In genomic region chrX:109660756-109661155, GRCh38 we compare ENCODE assay signal across 24 cellular contexts. TPM values are rescaled to one million over a fixed set of nuclear protein-coding genes. Genes with fewer than 3 reads are reported as not detected.
"Had no signal": no experiment of that assay in that cellular context is flagged by ENCODE, and none has a peak within 500 bp of the region (broad histone marks: within the 10 kb centered on the region; RNA-seq: fewer than 3 reads in every experiment).

No MANE protein-coding gene starts in this region.

- H3K27me3 ChIP-seq: brain microvascular endothelial cell, esophagus muscularis mucosa, pancreas, upper lobe of right lung had no signal

- H3K9me3 Mint-ChIP-seq: dendritic cell treated with granulocyte-macrophage colony-stimulating factor and Interleukin-4, amounts not matched to agents 40 ng/mL and 50 ng/mL, for 4 days had no signal

- H3K27me3 Mint-ChIP-seq: activated CD4-positive, alpha-beta memory T cell treated with anti-CD3 and anti-CD28 coated beads for 36 hours; activated naive CD8-positive, alpha-beta T cell treated with anti-CD3 and anti-CD28 coated beads for 36 hours; dendritic cell treated with granulocyte-macrophage colony-stimulating factor and Interleukin-4, amounts not matched to agents 40 ng/mL and 50 ng/mL, for 4 days; naive thymus-derived CD4-positive, alpha-beta T cell; stimulated activated naive B cell treated with anti-CD40 and anti-IgM and Interleukin-4, amounts not matched to agents 10 μg/mL and 1 μg/mL and 100 μg/mL, for 72 hours had no signal

- H3K36me3 ChIP-seq: pancreas had no signal

- H3K4me1 Mint-ChIP-seq: activated naive CD8-positive, alpha-beta T cell treated with anti-CD3 and anti-CD28 coated beads for 36 hours; stimulated activated naive B cell treated with anti-CD40 and anti-IgM and Interleukin-4, amounts not matched to agents 10 μg/mL and 1 μg/mL and 100 μg/mL, for 72 hours had no signal

- DNase-seq: activated CD4-positive, alpha-beta memory T cell treated with anti-CD3 and anti-CD28 coated beads for 36 hours; activated CD4-positive, alpha-beta T cell treated with anti-CD3 and anti-CD28 coated beads for 4 hours; activated effector memory CD4-positive, alpha-beta T cell treated with Interleukin-2 at 50 U/mL for 16 hours; activated naive CD8-positive, alpha-beta T cell treated with anti-CD3 and anti-CD28 coated beads for 36 hours; activated T-cell treated with anti-CD3 and anti-CD28 coated beads, Interleukin-2, amount 50 U/mL, for 1 hour; amygdala; brain microvascular endothelial cell; effector CD8-positive, alpha-beta T cell; foreskin fibroblast; left cardiac atrium; mesenchymal stem cell; naive thymus-derived CD4-positive, alpha-beta T cell; pancreas; spleen; stimulated activated CD4-positive, alpha-beta T cell treated with anti-CD3 and anti-CD28 coated beads, Interleukin-4, amount 100 ng/mL, for 4 hours; stimulated activated naive B cell treated with anti-CD40 and anti-IgM and Interleukin-4, amounts not matched to agents 10 μg/mL and 1 μg/mL and 100 μg/mL, for 72 hours; upper lobe of right lung had no signal

- H3K4me1 ChIP-seq: esophagus muscularis mucosa, pancreas, spleen, upper lobe of right lung had no signal

- H3K27ac ChIP-seq: brain microvascular endothelial cell, esophagus muscularis mucosa, pancreas, SK-N-MC, spleen, upper lobe of right lung had no signal

- H3K4me3 Mint-ChIP-seq: activated CD4-positive, alpha-beta memory T cell treated with anti-CD3 and anti-CD28 coated beads for 36 hours; activated naive CD8-positive, alpha-beta T cell treated with anti-CD3 and anti-CD28 coated beads for 36 hours; dendritic cell treated with granulocyte-macrophage colony-stimulating factor and Interleukin-4, amounts not matched to agents 40 ng/mL and 50 ng/mL, for 4 days; naive thymus-derived CD4-positive, alpha-beta T cell; stimulated activated naive B cell treated with anti-CD40 and anti-IgM and Interleukin-4, amounts not matched to agents 10 μg/mL and 1 μg/mL and 100 μg/mL, for 72 hours; T-helper 2 cell treated with Interferon-gamma antibody and Interleukin-4, amounts not matched to agents 5 μg/mL and 100 μg/mL, for 36 hours; WTC11 had no signal

- ATAC-seq: left cardiac atrium; naive thymus-derived CD4-positive, alpha-beta T cell; pancreas; sciatic nerve; stimulated activated naive B cell treated with anti-CD40 and anti-IgM and Interleukin-4, amounts not matched to agents 10 μg/mL and 1 μg/mL and 100 μg/mL, for 72 hours; upper lobe of right lung; WTC11 had no signal

- H3K4me3 ChIP-seq: esophagus muscularis mucosa, pancreas, SK-N-MC, spleen, upper lobe of right lung had no signal

- H3K27ac Mint-ChIP-seq: activated CD4-positive, alpha-beta memory T cell treated with anti-CD3 and anti-CD28 coated beads for 36 hours; activated naive CD8-positive, alpha-beta T cell treated with anti-CD3 and anti-CD28 coated beads for 36 hours; dendritic cell treated with granulocyte-macrophage colony-stimulating factor and Interleukin-4, amounts not matched to agents 40 ng/mL and 50 ng/mL, for 4 days; naive thymus-derived CD4-positive, alpha-beta T cell; stimulated activated naive B cell treated with anti-CD40 and anti-IgM and Interleukin-4, amounts not matched to agents 10 μg/mL and 1 μg/mL and 100 μg/mL, for 72 hours; T-helper 2 cell treated with Interferon-gamma antibody and Interleukin-4, amounts not matched to agents 5 μg/mL and 100 μg/mL, for 36 hours; WTC11 had no signal

- H3K9me3 ChIP-seq: esophagus muscularis mucosa, spleen, upper lobe of right lung had no signal

RNA-seq across cellular contexts. Expression of gene KCNE5, which starts 35.8 kb away (rescaled TPM):
- total RNA-seq: esophagus muscularis mucosa, glomerular endothelial cell, sciatic nerve, upper lobe of right lung had no signal
- polyA plus RNA-seq: naive thymus-derived CD4-positive, alpha-beta T cell; pancreas had no signal
